23 cellular contexts compared by ENCODE assay signal in genomic region chr2:233033672-233034071, GRCh38. TPM values are rescaled to one million over a fixed set of nuclear protein-coding genes. Genes with fewer than 3 reads are reported as not detected.
A peak's percentile ranks its signal among the peaks of the same experiment; 100 is the strongest.
DNase-seq lines count a peak whose midpoint lies in the region; ATAC-seq, FAIRE-seq and TF ChIP-seq lines count a peak whose summit lies in the region.
"Had no signal": no experiment of that assay in that cellular context is flagged by ENCODE, and none has a peak within 500 bp of the region (broad histone marks: within the 10 kb centered on the region; RNA-seq: fewer than 3 reads in every experiment).

No MANE protein-coding gene starts in this region.

- no TSS peak for BruUV-seq in HCT116 (replicated peaks; lab: Mats Ljungman, UMichigan)

- no peak for FAIRE-seq in pancreas (lab: Jason Lieb, UNC)
- FAIRE-seq: TTC549 had no signal

- H3K27ac Mint-ChIP-seq in activated CD4-positive, alpha-beta T cell treated with anti-CD3 and anti-CD28 coated beads for 36 hours = no peak overlapping the region
- no peak overlapping the region for H3K27ac Mint-ChIP-seq in activated T-cell treated with anti-CD3 and anti-CD28 coated beads, Interleukin-2, amount 50 U/mL, for 72 hours
- H3K27ac Mint-ChIP-seq: activated CD8-positive, alpha-beta T cell treated with anti-CD3 and anti-CD28 coated beads for 36 hours had no signal

- RAD21 ChIA-PET in HCT116 (lab: Charles Lee; ENCODE audit: low non-redundant PET in 1 of 2, low total read pairs in 2 of 2, uncharacterized antibody in 2 of 2, unreplicated experiment in 2 of 2) = no interaction called here

- H3K4me2 ChIP-seq in HCT116 (ENCODE audit: low read length) = peak overlapping the region; percentile 14
- H3K4me2 ChIP-seq: BLaER1 treated with 17β-estradiol and CSF1 and Interleukin-3, amounts not matched to agents 10 nM and 100 nM had no signal

- no peak for TF ChIP-seq CTCF in HCT116 (IDR thresholded peaks at IDR 0.05 in 2 of 3, conservative IDR thresholded peaks at IDR 0.05 in 1 of 3; ENCODE audit: borderline replicate concordance in 1 of 3, insufficient read depth in 1 of 3, low read depth in 2 of 3, low read length in 2 of 3)
- no peak for TF ChIP-seq CTCF in pancreas (IDR thresholded peaks at IDR 0.05)
- TF ChIP-seq CTCF in uterus (IDR thresholded peaks at IDR 0.05) = no peak

- H3K36me3 Mint-ChIP-seq in activated CD4-positive, alpha-beta T cell treated with anti-CD3 and anti-CD28 coated beads for 36 hours (ENCODE audit: low read depth) = no peaks in the 10 kb centered on the region
- no peaks in the 10 kb centered on the region for H3K36me3 Mint-ChIP-seq in activated T-cell treated with anti-CD3 and anti-CD28 coated beads, Interleukin-2, amount 50 U/mL, for 72 hours (ENCODE audit: insufficient read depth in 2 of 2)

- peak; percentile 49 for DNase-seq in activated CD4-positive, alpha-beta T cell treated with anti-CD3 and anti-CD28 coated beads for 36 hours
- DNase-seq in activated CD4-positive, alpha-beta T cell treated with anti-CD3 and anti-CD28 coated beads for 4 hours = no peak
- DNase-seq in HCT116 (ENCODE audit: low read depth, low spot score) = no peak
- peak; percentile 3 to 22 for DNase-seq in activated T-cell treated with anti-CD3 and anti-CD28 coated beads, Interleukin-2, amount 50 U/mL, for 72 hours
- DNase-seq in kidney glomerular epithelial cell (lab: John Stamatoyannopoulos, UW) = peak; percentile 51
- no peak for DNase-seq in pancreas
- no peak for DNase-seq in uterus
- DNase-seq in NCI-H2227 (lab: John Stamatoyannopoulos, UW; ENCODE audit: unreplicated experiment) = no peak
- DNase-seq: activated CD8-positive, alpha-beta T cell treated with anti-CD3 and anti-CD28 coated beads for 36 hours; DMS 273 treated with DMSO at 0.1 percent for 48 hours; gastrocnemius medialis; KBM-7; NCI-H1092 treated with DMSO at 0.1 percent for 48 hours; NCI-H774; stimulated activated naive CD4-positive, alpha-beta T cell treated with Interleukin-2 at 50 U/mL for 16 hours; upper lobe of right lung had no signal

- H3K9me3 ChIP-seq in HCT116 (ENCODE audit: control insufficient read depth in 1 of 2, insufficient read depth in 1 of 2, low read depth in 1 of 2, low read length in 2 of 2) (peaks cover 0 to 4% of the 10 kb centered on the region in 2 experiments; a peak in 1 of 4 replicates), pancreas (no peaks in the 10 kb centered on the region), uterus (no peaks in the 10 kb centered on the region)
- H3K9me3 ChIP-seq: adrenal gland, gastrocnemius medialis, upper lobe of right lung had no signal

- H3K4me3 ChIP-seq in HCT116 (replicated peaks in 1 of 2; ENCODE audit: low read depth in 1 of 2, low read length in 2 of 2) (no peak overlapping the region), pancreas (no peak overlapping the region), uterus (no peak overlapping the region)
- H3K4me3 ChIP-seq: adrenal gland; BLaER1 treated with 17β-estradiol and CSF1 and Interleukin-3, amounts not matched to agents 10 nM and 100 nM; gastrocnemius medialis; upper lobe of right lung had no signal

- H3K36me3 ChIP-seq in HCT116 (ENCODE audit: control insufficient read depth in 1 of 2, insufficient read depth in 2 of 2, low read length in 2 of 2) (no peaks in the 10 kb centered on the region), pancreas (no peaks in the 10 kb centered on the region), uterus (no peaks in the 10 kb centered on the region)
- H3K36me3 ChIP-seq: adrenal gland; BLaER1 treated with 17β-estradiol and CSF1 and Interleukin-3, amounts not matched to agents 10 nM and 100 nM; gastrocnemius medialis; upper lobe of right lung had no signal

- H3K27me3 ChIP-seq in HCT116 (ENCODE audit: insufficient read depth, low read length) (no peaks in the 10 kb centered on the region), pancreas (no peaks in the 10 kb centered on the region), uterus (no peaks in the 10 kb centered on the region)
- H3K27me3 ChIP-seq: adrenal gland; BLaER1 treated with 17β-estradiol and CSF1 and Interleukin-3, amounts not matched to agents 10 nM and 100 nM; gastrocnemius medialis; upper lobe of right lung had no signal

- H3K4me3 Mint-ChIP-seq in activated CD4-positive, alpha-beta T cell treated with anti-CD3 and anti-CD28 coated beads for 36 hours = no peak overlapping the region
- H3K4me3 Mint-ChIP-seq in activated T-cell treated with anti-CD3 and anti-CD28 coated beads, Interleukin-2, amount 50 U/mL, for 72 hours = no peak overlapping the region
- H3K4me3 Mint-ChIP-seq: activated CD8-positive, alpha-beta T cell treated with anti-CD3 and anti-CD28 coated beads for 36 hours had no signal

- H3K9me2 ChIP-seq in HCT116 (ENCODE audit: insufficient read depth) = no peaks in the 10 kb centered on the region

- no peaks in the 10 kb centered on the region for H3K27me3 Mint-ChIP-seq in activated CD4-positive, alpha-beta T cell treated with anti-CD3 and anti-CD28 coated beads for 36 hours
- H3K27me3 Mint-ChIP-seq in activated T-cell treated with anti-CD3 and anti-CD28 coated beads, Interleukin-2, amount 50 U/mL, for 72 hours (ENCODE audit: low read depth) = no peaks in the 10 kb centered on the region
- H3K27me3 Mint-ChIP-seq: activated CD8-positive, alpha-beta T cell treated with anti-CD3 and anti-CD28 coated beads for 36 hours had no signal

- intact Hi-C loops in activated CD4-positive, alpha-beta T cell treated with anti-CD3 and anti-CD28 coated beads for 36 hours (cut with DNase I, micrococcal nuclease) = no loop called here
- intact Hi-C loops in HCT116 (cut with micrococcal nuclease) = no loop called here
- intact Hi-C loops in pancreas (cut with DNase I) = loop anchor here in 1 of 3 donors (10.0 kb wide), 1 partner anchor 419 kb away; no protein-coding TSS in a partner anchor
- intact Hi-C loops in uterus (cut with DNase I; ENCODE audit: low total_unique reads) = no loop called here

- no peak overlapping the region for H3K9ac ChIP-seq in HCT116 (ENCODE audit: low read length)
- H3K9ac ChIP-seq: BLaER1 treated with 17β-estradiol and CSF1 and Interleukin-3, amounts not matched to agents 10 nM and 100 nM had no signal

- 63 to 71% methylated on average over 9 of the region's 9 CpGs for WGBS in pancreas, 2 donors

- no peak overlapping the region for H2AFZ ChIP-seq in HCT116 (ENCODE audit: low read depth, low read length, poor library complexity, severe bottlenecking)

- CTCF ChIA-PET in activated CD4-positive, alpha-beta T cell treated with anti-CD3 and anti-CD28 coated beads for 36 hours (lab: Charles Lee) = interaction anchor here (0.8 to 1.2 kb wide), 4 partner anchors 20 to 179 kb away, joined by 3 to 4 read pairs (median 4); no protein-coding TSS in a partner anchor
- CTCF ChIA-PET in HCT116 (lab: Charles Lee) = no interaction called here

- no peaks in the 10 kb centered on the region for H4K20me1 ChIP-seq in HCT116 (ENCODE audit: insufficient read depth)
- H4K20me1 ChIP-seq: BLaER1 treated with 17β-estradiol and CSF1 and Interleukin-3, amounts not matched to agents 10 nM and 100 nM had no signal

- no peak for TF ChIP-seq POLR2A in HCT116 (IDR thresholded peaks at IDR 0.05; ENCODE audit: borderline replicate concordance, extremely low read depth, insufficient read depth, insufficient read length)
- TF ChIP-seq POLR2A in uterus (IDR thresholded peaks at IDR 0.05) = no peak

- H3K9me3 Mint-ChIP-seq in activated CD4-positive, alpha-beta T cell treated with anti-CD3 and anti-CD28 coated beads for 36 hours (ENCODE audit: low read depth) = no peaks in the 10 kb centered on the region
- no peaks in the 10 kb centered on the region for H3K9me3 Mint-ChIP-seq in activated T-cell treated with anti-CD3 and anti-CD28 coated beads, Interleukin-2, amount 50 U/mL, for 72 hours
- H3K9me3 Mint-ChIP-seq: activated CD8-positive, alpha-beta T cell treated with anti-CD3 and anti-CD28 coated beads for 36 hours had no signal

- peak; percentile 83 for ATAC-seq in activated CD4-positive, alpha-beta T cell treated with anti-CD3 and anti-CD28 coated beads for 36 hours
- no peak for ATAC-seq in HCT116
- peak; percentile 43 to 83 for ATAC-seq in activated T-cell treated with anti-CD3 and anti-CD28 coated beads, Interleukin-2, amount 50 U/mL, for 72 hours (replicated peaks in 1 of 2)
- no peak for ATAC-seq in pancreas
- ATAC-seq: activated CD8-positive, alpha-beta T cell treated with anti-CD3 and anti-CD28 coated beads for 36 hours; gastrocnemius medialis had no signal

- H3K27ac ChIP-seq in HCT116 (ENCODE audit: low read depth, low read length) (no peak overlapping the region), pancreas (no peak overlapping the region), uterus (no peak overlapping the region)
- H3K27ac ChIP-seq: 22Rv1; adrenal gland; BLaER1 treated with 17β-estradiol and CSF1 and Interleukin-3, amounts not matched to agents 10 nM and 100 nM; gastrocnemius medialis; upper lobe of right lung had no signal

- POLR2A ChIA-PET in activated CD4-positive, alpha-beta T cell treated with anti-CD3 and anti-CD28 coated beads for 36 hours (lab: Charles Lee) = no interaction called here
- POLR2A ChIA-PET in HCT116 (lab: Charles Lee) = no interaction called here

- no peak for TF ChIP-seq RAD21 in HCT116 (IDR thresholded peaks at IDR 0.05; ENCODE audit: low read depth)

- H3K4me1 ChIP-seq in HCT116 (ENCODE audit: control insufficient read depth in 1 of 2, insufficient read depth in 2 of 2, low read length in 2 of 2) (peaks cover under 1 to 19% of the 10 kb centered on the region in 2 experiments; a peak in 3 of 4 replicates), pancreas (no peaks in the 10 kb centered on the region), uterus (no peaks in the 10 kb centered on the region)
- H3K4me1 ChIP-seq: adrenal gland; BLaER1 treated with 17β-estradiol and CSF1 and Interleukin-3, amounts not matched to agents 10 nM and 100 nM; gastrocnemius medialis; upper lobe of right lung had no signal

- peaks cover 8% of the 10 kb centered on the region for H3K4me1 Mint-ChIP-seq in activated CD4-positive, alpha-beta T cell treated with anti-CD3 and anti-CD28 coated beads for 36 hours
- peaks cover 9% of the 10 kb centered on the region for H3K4me1 Mint-ChIP-seq in activated T-cell treated with anti-CD3 and anti-CD28 coated beads, Interleukin-2, amount 50 U/mL, for 72 hours (ENCODE audit: low read depth)

- no peaks in the 10 kb centered on the region for H3K79me2 ChIP-seq in HCT116 (ENCODE audit: insufficient read depth, low read length)

RNA-seq across cellular contexts. Expression of gene NEU2, which starts 1.2 kb away (rescaled TPM):
- total RNA-seq in activated CD4-positive, alpha-beta T cell treated with anti-CD3 and anti-CD28 coated beads for 36 hours = not detected
- not detected for total RNA-seq in HCT116 (2021; ENCODE audit: unreplicated experiment)
- polyA plus RNA-seq in HCT116 (2012) = not detected in 2 replicates
- not detected for total RNA-seq in activated T-cell treated with anti-CD3 and anti-CD28 coated beads, Interleukin-2, amount 50 U/mL, for 72 hours
- not detected for total RNA-seq in pancreas
- polyA plus RNA-seq in pancreas = not detected
- not detected for total RNA-seq in uterus
- total RNA-seq: activated CD8-positive, alpha-beta T cell treated with anti-CD3 and anti-CD28 coated beads for 36 hours; adrenal gland; gastrocnemius medialis; liver; omental fat pad; skeletal muscle tissue; upper lobe of right lung had no signal
- polyA plus RNA-seq: adrenal gland, liver had no signal

RNA-seq across cellular contexts. Expression of gene NGEF, which starts 20.6 kb away (rescaled TPM):
- 1 to 10 TPM; 1.5 to 2.0 TPM for total RNA-seq in activated CD4-positive, alpha-beta T cell treated with anti-CD3 and anti-CD28 coated beads for 36 hours
- total RNA-seq in HCT116 (2021; ENCODE audit: unreplicated experiment) (12.6 TPM), pancreas (1 to 10 TPM; 3.3 to 7.1 (median 4.5) TPM), uterus (10 to 100 TPM in 1 of 4 donors, 1 to 10 TPM in 2, under 1 TPM in 1; 0.29 to 18.4 (median 5.2) TPM)
- 30.7 and 34.8 TPM in 2 replicates for polyA plus RNA-seq in HCT116 (2012)
- total RNA-seq in activated T-cell treated with anti-CD3 and anti-CD28 coated beads, Interleukin-2, amount 50 U/mL, for 72 hours = 1 to 10 TPM in 1 of 2 donors, under 1 TPM in 1; 0.55 to 2.3 TPM
- polyA plus RNA-seq in pancreas = 1 to 10 TPM; 6.1 to 6.4 TPM
- total RNA-seq: upper lobe of right lung had no signal

RNA-seq across cellular contexts. Expression of gene INPP5D, which starts 26.5 kb away (rescaled TPM):
- total RNA-seq in activated CD4-positive, alpha-beta T cell treated with anti-CD3 and anti-CD28 coated beads for 36 hours = 10 to 100 TPM; 40.5 to 53.4 TPM
- total RNA-seq in HCT116 (2021; ENCODE audit: unreplicated experiment) (1.8 TPM), pancreas (10 to 100 TPM in 1 of 6 donors, 1 to 10 TPM in 5; 1.1 to 11.4 (median 2.6) TPM), uterus (10 to 100 TPM; 14.2 to 37.9 (median 22.3) TPM)
- 1.3 and 1.6 TPM in 2 replicates for polyA plus RNA-seq in HCT116 (2012)
- 10 to 100 TPM; 64.8 to 69.3 TPM for total RNA-seq in activated T-cell treated with anti-CD3 and anti-CD28 coated beads, Interleukin-2, amount 50 U/mL, for 72 hours
- polyA plus RNA-seq in pancreas = 1 to 10 TPM; 2.2 to 2.4 TPM

Comparison
In these comparisons a context has a peak if more than half of its experiments do, and no peak if none do; other contexts are left out.
1. DNase-seq: peak in activated CD4-positive, alpha-beta T cell treated with anti-CD3 and anti-CD28 coated beads for 36 hours (single experiment), activated T-cell treated with anti-CD3 and anti-CD28 coated beads, Interleukin-2, amount 50 U/mL, for 72 hours (2 of 2) and kidney glomerular epithelial cell (single experiment); none in activated CD4-positive, alpha-beta T cell treated with anti-CD3 and anti-CD28 coated beads for 4 hours (0 of 2), HCT116 (single experiment), pancreas (0 of 6), uterus (0 of 2) and NCI-H2227 (single experiment).
2. ATAC-seq: peak in activated CD4-positive, alpha-beta T cell treated with anti-CD3 and anti-CD28 coated beads for 36 hours (single experiment) and activated T-cell treated with anti-CD3 and anti-CD28 coated beads, Interleukin-2, amount 50 U/mL, for 72 hours (2 of 2); none in HCT116 (single experiment) and pancreas (0 of 4).